In genomic region chr9:131804826-131805225, GRCh38 we compare ENCODE assay signal across 18 cellular contexts.
"Had no signal": no experiment of that assay in that cellular context is flagged by ENCODE, and none has a peak within 500 bp of the region (broad histone marks: within the 10 kb centered on the region; RNA-seq: fewer than 3 reads in every experiment).

No MANE protein-coding gene starts in this region.

- H3K9me3 Mint-ChIP-seq: activated naive CD4-positive, alpha-beta T cell treated with anti-CD3 and anti-CD28 coated beads for 36 hours; activated T-helper 2 cell treated with anti-CD3 and anti-CD28 coated beads, Interferon-gamma antibody, Interleukin-2, Interleukin-4, amounts not matched to agents 10 μg/mL and 5 μg/mL and 100 μg/mL, durations not matched to agents 14 hours and 24 hours and 36 hours; dendritic cell treated with granulocyte-macrophage colony-stimulating factor and Interleukin-4, amounts not matched to agents 40 ng/mL and 50 ng/mL, for 4 days; natural killer cell treated with Interleukin-12 subunit alpha and Interleukin-12 subunit beta and Interleukin-15 and Interleukin-18, amount 100 ng/mL, for 72 hours had no signal

- H3K4me3 Mint-ChIP-seq: activated naive CD4-positive, alpha-beta T cell treated with anti-CD3 and anti-CD28 coated beads for 36 hours; dendritic cell treated with granulocyte-macrophage colony-stimulating factor and Interleukin-4, amounts not matched to agents 40 ng/mL and 50 ng/mL, for 4 days; effector memory CD8-positive, alpha-beta T cell; natural killer cell treated with Interleukin-12 subunit alpha and Interleukin-12 subunit beta and Interleukin-15 and Interleukin-18, amount 100 ng/mL, for 72 hours had no signal

- DNase-seq: activated CD4-positive, CD25-positive, alpha-beta regulatory T cell treated with anti-CD3 and anti-CD28 coated beads, Interleukin-2, amount 50 U/mL, for 72 hours; activated naive CD4-positive, alpha-beta T cell treated with anti-CD3 and anti-CD28 coated beads for 36 hours; activated T-cell treated with anti-CD3 and anti-CD28 coated beads for 4 hours; cerebellar nuclear complex; effector memory CD8-positive, alpha-beta T cell; foreskin keratinocyte; glutamatergic neuron; mesenchymal stem cell; nucleus accumbens; stimulated activated CD4-positive, alpha-beta T cell treated with anti-CD3 and anti-CD28 coated beads, Interleukin-15, amount 100 ng/mL, for 24 hours; stimulated activated CD4-positive, alpha-beta T cell treated with anti-CD3 and anti-CD28 coated beads, Interleukin-4, amount 100 ng/mL, for 24 hours; stimulated activated naive CD4-positive, alpha-beta T cell treated with Interleukin-2 at 50 U/mL for 16 hours; substantia nigra; uterus had no signal

- H3K27ac Mint-ChIP-seq: activated naive CD4-positive, alpha-beta T cell treated with anti-CD3 and anti-CD28 coated beads for 36 hours; activated T-helper 2 cell treated with anti-CD3 and anti-CD28 coated beads, Interferon-gamma antibody, Interleukin-2, Interleukin-4, amounts not matched to agents 10 μg/mL and 5 μg/mL and 100 μg/mL, durations not matched to agents 14 hours and 24 hours and 36 hours; dendritic cell treated with granulocyte-macrophage colony-stimulating factor and Interleukin-4, amounts not matched to agents 40 ng/mL and 50 ng/mL, for 4 days; effector memory CD8-positive, alpha-beta T cell; natural killer cell treated with Interleukin-12 subunit alpha and Interleukin-12 subunit beta and Interleukin-15 and Interleukin-18, amount 100 ng/mL, for 72 hours; progenitor cell of endocrine pancreas had no signal

- ATAC-seq: effector memory CD8-positive, alpha-beta T cell; foreskin keratinocyte; natural killer cell treated with Interleukin-12 subunit alpha and Interleukin-12 subunit beta and Interleukin-15 and Interleukin-18, amount 100 ng/mL, for 72 hours had no signal

- H3K36me3 Mint-ChIP-seq: natural killer cell treated with Interleukin-12 subunit alpha and Interleukin-12 subunit beta and Interleukin-15 and Interleukin-18, amount 100 ng/mL, for 72 hours had no signal
